Comparison of ENCODE assay signal across 19 cellular contexts in the genomic region with DNA sequence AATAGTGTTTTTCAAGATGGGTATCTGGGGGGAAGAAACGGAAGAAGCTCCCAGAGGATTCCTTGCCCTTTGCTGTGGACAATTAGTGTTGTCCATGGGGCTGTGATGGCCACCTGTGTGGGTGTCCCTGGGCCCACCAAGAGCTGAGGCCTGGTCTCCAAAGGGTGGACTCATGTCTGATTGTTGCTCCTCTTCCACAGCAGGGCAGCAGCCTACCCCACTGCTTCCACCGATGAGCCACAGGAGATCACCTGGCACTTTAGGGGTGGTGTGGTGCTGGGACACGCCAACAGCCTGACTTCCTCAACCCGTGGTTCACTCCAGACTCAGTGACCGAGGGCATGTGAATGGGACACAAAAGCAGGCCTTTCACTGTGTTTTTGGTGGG. TPM values are rescaled to one million over a fixed set of nuclear protein-coding genes. Genes with fewer than 3 reads are reported as not detected.
DNase-seq lines count a peak whose midpoint lies in the region; ATAC-seq, FAIRE-seq and TF ChIP-seq lines count a peak whose summit lies in the region.
"Had no signal": no experiment of that assay in that cellular context is flagged by ENCODE, and none has a peak within 500 bp of the region (broad histone marks: within the 10 kb centered on the region; RNA-seq: fewer than 3 reads in every experiment).

No MANE protein-coding gene starts in this region.

- no peak overlapping the region for H2AFZ ChIP-seq in HepG2 (ENCODE audit: low read length)
- H2AFZ ChIP-seq: GM23338 had no signal

- H4K20me1 ChIP-seq in HepG2 (ENCODE audit: insufficient read depth, low read length) = no peaks in the 10 kb centered on the region

- H3K27ac ChIP-seq in HepG2 (ENCODE audit: extremely low read length, insufficient read depth, low read length) = no peak overlapping the region
- H3K27ac ChIP-seq in gastrocnemius medialis = peak overlapping the region; percentile 48 to 79 (median 68)
- H3K27ac ChIP-seq in uterus = peak overlapping the region; percentile 14 to 81
- H3K27ac ChIP-seq: 22Rv1, RWPE1 had no signal

- peak overlapping the region; percentile 54 for H3K27ac Mint-ChIP-seq in activated T-cell treated with anti-CD3 and anti-CD28 coated beads, Interleukin-2, amount 50 U/mL, for 72 hours
- no peak overlapping the region for H3K27ac Mint-ChIP-seq in endothelial cell (ENCODE audit: unreplicated experiment)
- H3K27ac Mint-ChIP-seq: GM23338 had no signal

- BruUV-seq in HepG2 (replicated peaks; lab: Mats Ljungman, UMichigan) = no TSS peak

- TF ChIP-seq EP300 in HepG2 (IDR thresholded peaks at IDR 0.05; ENCODE audit: low read depth in 2 of 2, low read length in 2 of 2) (no peak), HepG2 (CRISPR knock-in tag; IDR thresholded peaks at IDR 0.05; ENCODE audit: borderline replicate concordance) (no peak)

- in situ Hi-C loops in HepG2 (cut with HindIII; ENCODE audit: extremely low pct_ligation_motif_present, low pct_unique_long_range_greater_than_20kb) = no loop called here
- in situ Hi-C loops in gastrocnemius medialis (cut with MboI; ENCODE audit: low sequenced_read_pairs in 4 of 4) = no loop called here

- TF ChIP-seq CTCF in HepG2 (CRISPR knock-in tag; IDR thresholded peaks at IDR 0.05) (no peak), gastrocnemius medialis (IDR thresholded peaks at IDR 0.05 in 4 of 5, conservative IDR thresholded peaks at IDR 0.05 in 1 of 5) (no peak), uterus (IDR thresholded peaks at IDR 0.05) (no peak), endothelial cell (IDR thresholded peaks at IDR 0.05; ENCODE audit: unreplicated experiment) (no peak)

- no peak overlapping the region for H3K4me2 ChIP-seq in HepG2 (ENCODE audit: low read depth, low read length)
- H3K4me2 ChIP-seq: GM23338 had no signal

- no peak for DNase-seq in activated T-cell treated with anti-CD3 and anti-CD28 coated beads, Interleukin-2, amount 50 U/mL, for 72 hours
- DNase-seq in activated T-cell treated with anti-CD3 and anti-CD28 coated beads, Interleukin-2, amount 50 U/mL, for 48 hours = no peak
- DNase-seq in HepG2 (ENCODE audit: low spot score) (no peak), gastrocnemius medialis (no peak), uterus (no peak), endothelial cell (ENCODE audit: low spot score) (no peak), NCI-H1436 (lab: John Stamatoyannopoulos, UW) (no peak), globus pallidus (ENCODE audit: low spot score) (no peak)
- DNase-seq: BE2C; CD4-positive, alpha-beta T cell; MV-4-11; NCI-H1417; NCI-H2029 treated with DMSO at 0.1 percent for 48 hours; NCI-H774; PC-3 had no signal

- H3K79me2 ChIP-seq in HepG2 (ENCODE audit: insufficient read depth, low read length) = no peaks in the 10 kb centered on the region

- TF ChIP-seq POLR2A in HepG2 (IDR thresholded peaks at IDR 0.05; ENCODE audit: insufficient read depth in 1 of 2, low read depth in 2 of 2, low read length in 2 of 2) (no peak), gastrocnemius medialis (IDR thresholded peaks at IDR 0.05) (no peak), uterus (IDR thresholded peaks at IDR 0.05) (no peak)

- H3K4me1 ChIP-seq in HepG2 (ENCODE audit: insufficient read depth, low read length) = no peaks in the 10 kb centered on the region
- H3K4me1 ChIP-seq in gastrocnemius medialis = peaks cover 34 to 35% of the 10 kb centered on the region in 2 donors
- no peaks in the 10 kb centered on the region for H3K4me1 ChIP-seq in uterus

- no peaks in the 10 kb centered on the region for H3K9me3 Mint-ChIP-seq in activated T-cell treated with anti-CD3 and anti-CD28 coated beads, Interleukin-2, amount 50 U/mL, for 72 hours
- no peaks in the 10 kb centered on the region for H3K9me3 Mint-ChIP-seq in endothelial cell (ENCODE audit: unreplicated experiment)
- H3K9me3 Mint-ChIP-seq: CD4-positive, alpha-beta T cell; GM23338 had no signal

- CTCF ChIA-PET in HepG2 (lab: Yijun Ruan, JAX; ENCODE audit: low intra/inter-chr PET ratio, low total read pairs) = no interaction called here

- H3K27me3 ChIP-seq in HepG2 (ENCODE audit: control insufficient read depth in 1 of 2, insufficient read depth in 2 of 2, low read length in 2 of 2) = no peaks in the 10 kb centered on the region
- no peaks in the 10 kb centered on the region for H3K27me3 ChIP-seq in gastrocnemius medialis
- H3K27me3 ChIP-seq in uterus = no peaks in the 10 kb centered on the region
- H3K27me3 ChIP-seq: BE2C had no signal

- H3K36me3 ChIP-seq in HepG2 (replicated peaks in 1 of 2; ENCODE audit: control insufficient read depth in 1 of 2, insufficient read depth in 2 of 2, low read length in 2 of 2) = peaks cover 4 to 8% of the 10 kb centered on the region in 2 experiments; a peak in 4 of 5 replicates
- H3K36me3 ChIP-seq in gastrocnemius medialis = no peaks in the 10 kb centered on the region
- no peaks in the 10 kb centered on the region for H3K36me3 ChIP-seq in uterus

- H3K4me3 ChIP-seq in HepG2 (replicated peaks in 1 of 3; ENCODE audit: insufficient read depth in 1 of 3, low read depth in 2 of 3, low read length in 3 of 3) (no peak overlapping the region), gastrocnemius medialis (no peak overlapping the region), uterus (no peak overlapping the region)
- H3K4me3 ChIP-seq: GM23338 had no signal

- no peak for FAIRE-seq in HepG2 (lab: Jason Lieb, UNC)

- H3K9ac ChIP-seq in HepG2 (ENCODE audit: insufficient read depth, low read depth, low read length) = no peak overlapping the region

- peaks cover 20% of the 10 kb centered on the region for H3K4me1 Mint-ChIP-seq in activated T-cell treated with anti-CD3 and anti-CD28 coated beads, Interleukin-2, amount 50 U/mL, for 72 hours (ENCODE audit: low read depth)
- peaks cover 12% of the 10 kb centered on the region for H3K4me1 Mint-ChIP-seq in endothelial cell (ENCODE audit: unreplicated experiment)
- H3K4me1 Mint-ChIP-seq: GM23338 had no signal

- H3K9me3 ChIP-seq in HepG2 (ENCODE audit: low read length) (no peaks in the 10 kb centered on the region), gastrocnemius medialis (no peaks in the 10 kb centered on the region), uterus (no peaks in the 10 kb centered on the region)
- H3K9me3 ChIP-seq: BE2C had no signal

- TF ChIP-seq RAD21 in HepG2 (CRISPR knock-in tag; IDR thresholded peaks at IDR 0.05) = no peak

- 94% methylated on average over 4 of the region's 5 CpGs for WGBS in HepG2 (ENCODE audit: low lambda C conversion rate)

- POLR2A ChIA-PET in HepG2 (lab: Yijun Ruan, JAX) = no interaction called here

- H3K27me3 Mint-ChIP-seq in activated T-cell treated with anti-CD3 and anti-CD28 coated beads, Interleukin-2, amount 50 U/mL, for 72 hours (ENCODE audit: low read depth) = no peaks in the 10 kb centered on the region
- H3K27me3 Mint-ChIP-seq in endothelial cell (ENCODE audit: unreplicated experiment) = peaks cover 2% of the 10 kb centered on the region
- H3K27me3 Mint-ChIP-seq: CD4-positive, alpha-beta T cell had no signal

- ATAC-seq in activated T-cell treated with anti-CD3 and anti-CD28 coated beads, Interleukin-2, amount 50 U/mL, for 72 hours (replicated peaks in 1 of 2) = no peak
- ATAC-seq in HepG2 (peak; percentile 15), gastrocnemius medialis (no peak)
- ATAC-seq: PC-3 had no signal

- H3K36me3 Mint-ChIP-seq in activated T-cell treated with anti-CD3 and anti-CD28 coated beads, Interleukin-2, amount 50 U/mL, for 72 hours (ENCODE audit: insufficient read depth in 2 of 2) = peaks cover 3 to 4% of the 10 kb centered on the region in 2 donors
- H3K36me3 Mint-ChIP-seq in endothelial cell (ENCODE audit: low read depth, unreplicated experiment) = peaks cover 3% of the 10 kb centered on the region

- no peak overlapping the region for H3K4me3 Mint-ChIP-seq in activated T-cell treated with anti-CD3 and anti-CD28 coated beads, Interleukin-2, amount 50 U/mL, for 72 hours
- no peak overlapping the region for H3K4me3 Mint-ChIP-seq in endothelial cell (ENCODE audit: unreplicated experiment)
- H3K4me3 Mint-ChIP-seq: CD4-positive, alpha-beta T cell; GM23338 had no signal

- intact Hi-C loops in HepG2 (cut with micrococcal nuclease; ENCODE audit: unreplicated experiment) (no loop called here), gastrocnemius medialis (cut with DNase I; ENCODE audit: low total_unique reads) (no loop called here), uterus (cut with DNase I; ENCODE audit: low total_unique reads) (no loop called here)

RNA-seq across cellular contexts. Expression of gene PRPH2, which starts 25.1 kb away (rescaled TPM):
- under 1 TPM in 1 of 2 donors, not detected in 1; 0.14 TPM for total RNA-seq in activated T-cell treated with anti-CD3 and anti-CD28 coated beads, Interleukin-2, amount 50 U/mL, for 72 hours
- total RNA-seq in HepG2 (2016; rRNA removed; fragmentation: Illumina TruSeq; extraction: Trizol) (0.04 and 0.06 TPM in 2 replicates), gastrocnemius medialis (1 to 10 TPM in 2 of 4 donors, under 1 TPM in 2; 0.16 to 3.8 (median 1.8) TPM), uterus (1 to 10 TPM in 3 of 4 donors, not detected in 1; 2.0 to 7.0 (median 5.8) TPM), endothelial cell (ENCODE audit: unreplicated experiment) (0.15 TPM)
- 0.10 TPM in 1 of 2 replicates, not detected in the other for total RNA-seq in HepG2 (2016; cell fraction: cytosol; rRNA removed; fragmentation: Illumina TruSeq; extraction: Trizol; ENCODE audit: low read depth)
- 0.04 TPM in 1 of 2 replicates, not detected in the other for total RNA-seq in HepG2 (2016; cell fraction: insoluble cytoplasmic fraction; rRNA removed; fragmentation: Illumina TruSeq; extraction: Trizol)
- total RNA-seq in HepG2 (2016; cell fraction: membrane; rRNA removed; fragmentation: Illumina TruSeq; extraction: Trizol) = 0.10 TPM in 1 of 2 replicates, not detected in the other
- not detected in 2 replicates for total RNA-seq in HepG2 (2016; cell fraction: nucleus; rRNA removed; fragmentation: Illumina TruSeq; extraction: Trizol)
- polyA plus RNA-seq in HepG2 (2011; rRNA removed) = 0.03 and 0.05 TPM in 2 replicates
- polyA plus RNA-seq in HepG2 (2011; cell fraction: cytosol; rRNA removed) = 0.05 TPM in 2 replicates
- 0.08 TPM in 1 of 2 replicates, not detected in the other for polyA plus RNA-seq in HepG2 (2011; cell fraction: nucleus; rRNA removed)
- not detected in 2 replicates for polyA plus RNA-seq in HepG2 (2012)
- not detected in 2 replicates for polyA plus RNA-seq in HepG2 (2016; cell fraction: cytosol; fragmentation: Illumina TruSeq; extraction: Trizol; ENCODE audit: low read depth)
- polyA plus RNA-seq in HepG2 (2016; cell fraction: insoluble cytoplasmic fraction; fragmentation: Illumina TruSeq; extraction: Trizol; ENCODE audit: low read depth) = not detected in 2 replicates
- polyA plus RNA-seq in HepG2 (2016; cell fraction: membrane; fragmentation: Illumina TruSeq; extraction: Trizol; ENCODE audit: low read depth) = not detected in 2 replicates
- not detected in 2 replicates for polyA plus RNA-seq in HepG2 (2016; cell fraction: nucleus; fragmentation: Illumina TruSeq; extraction: Trizol; ENCODE audit: insufficient read depth, low read depth)
- not detected in 2 replicates for polyA minus RNA-seq in HepG2 (2011; rRNA and poly(A)+ RNA removed; ENCODE audit: low replicate concordance)
- polyA minus RNA-seq in HepG2 (2011; cell fraction: cytosol; rRNA and poly(A)+ RNA removed) = not detected in 2 replicates
- 0.12 TPM in 1 of 2 replicates, not detected in the other for polyA minus RNA-seq in HepG2 (2011; cell fraction: nucleus; rRNA and poly(A)+ RNA removed)
- total RNA-seq: NCI-H460, PC-3 had no signal

RNA-seq across cellular contexts. Expression of gene TBCC, which starts 48.6 kb away (rescaled TPM):
- 10 to 100 TPM; 24.3 to 25.3 TPM for total RNA-seq in activated T-cell treated with anti-CD3 and anti-CD28 coated beads, Interleukin-2, amount 50 U/mL, for 72 hours
- total RNA-seq in HepG2 (2016; rRNA removed; fragmentation: Illumina TruSeq; extraction: Trizol) (36.1 and 43.2 TPM in 2 replicates), gastrocnemius medialis (10 to 100 TPM; 33.2 to 61.8 (median 45.1) TPM), uterus (10 to 100 TPM in 3 of 4 donors, 1 to 10 TPM in 1; 7.9 to 48.7 (median 14.6) TPM), endothelial cell (ENCODE audit: unreplicated experiment) (23.4 TPM)
- 13.4 and 14.0 TPM in 2 replicates for total RNA-seq in HepG2 (2016; cell fraction: cytosol; rRNA removed; fragmentation: Illumina TruSeq; extraction: Trizol; ENCODE audit: low read depth)
- 37.2 and 41.5 TPM in 2 replicates for total RNA-seq in HepG2 (2016; cell fraction: insoluble cytoplasmic fraction; rRNA removed; fragmentation: Illumina TruSeq; extraction: Trizol)
- 20.4 and 22.9 TPM in 2 replicates for total RNA-seq in HepG2 (2016; cell fraction: membrane; rRNA removed; fragmentation: Illumina TruSeq; extraction: Trizol)
- total RNA-seq in HepG2 (2016; cell fraction: nucleus; rRNA removed; fragmentation: Illumina TruSeq; extraction: Trizol) = 17.5 and 20.0 TPM in 2 replicates
- polyA plus RNA-seq in HepG2 (2011; rRNA removed) = 14.8 and 18.0 TPM in 2 replicates
- polyA plus RNA-seq in HepG2 (2011; cell fraction: cytosol; rRNA removed) = 14.9 and 15.6 TPM in 2 replicates
- 12.6 and 13.8 TPM in 2 replicates for polyA plus RNA-seq in HepG2 (2011; cell fraction: nucleus; rRNA removed)
- polyA plus RNA-seq in HepG2 (2012) = 12.0 and 15.3 TPM in 2 replicates
- 5.2 and 5.5 TPM in 2 replicates for polyA plus RNA-seq in HepG2 (2016; cell fraction: cytosol; fragmentation: Illumina TruSeq; extraction: Trizol; ENCODE audit: low read depth)
- 26.8 and 28.7 TPM in 2 replicates for polyA plus RNA-seq in HepG2 (2016; cell fraction: insoluble cytoplasmic fraction; fragmentation: Illumina TruSeq; extraction: Trizol; ENCODE audit: low read depth)
- 7.8 and 9.2 TPM in 2 replicates for polyA plus RNA-seq in HepG2 (2016; cell fraction: membrane; fragmentation: Illumina TruSeq; extraction: Trizol; ENCODE audit: low read depth)
- 20.6 and 21.7 TPM in 2 replicates for polyA plus RNA-seq in HepG2 (2016; cell fraction: nucleus; fragmentation: Illumina TruSeq; extraction: Trizol; ENCODE audit: insufficient read depth, low read depth)
- 10.7 and 14.8 TPM in 2 replicates for polyA minus RNA-seq in HepG2 (2011; rRNA and poly(A)+ RNA removed; ENCODE audit: low replicate concordance)
- 8.2 and 9.3 TPM in 2 replicates for polyA minus RNA-seq in HepG2 (2011; cell fraction: cytosol; rRNA and poly(A)+ RNA removed)
- polyA minus RNA-seq in HepG2 (2011; cell fraction: nucleus; rRNA and poly(A)+ RNA removed) = 7.6 and 7.7 TPM in 2 replicates
